In genomic region chr3:197331131-197331530, GRCh38 we compare ENCODE assay signal across 13 cellular contexts. TPM values are rescaled to one million over a fixed set of nuclear protein-coding genes. Genes with fewer than 3 reads are reported as not detected.
A peak's percentile ranks its signal among the peaks of the same experiment; 100 is the strongest.
DNase-seq lines count a peak whose midpoint lies in the region; ATAC-seq, FAIRE-seq and TF ChIP-seq lines count a peak whose summit lies in the region.
"Had no signal": no experiment of that assay in that cellular context is flagged by ENCODE, and none has a peak within 500 bp of the region (broad histone marks: within the 10 kb centered on the region; RNA-seq: fewer than 3 reads in every experiment).

No MANE protein-coding gene starts in this region.

- DNase-seq in HT-29 (ENCODE audit: low spot score) (peak; percentile 7), WTC11 (ENCODE audit: low spot score) (no peak), keratinocyte (ENCODE audit: low read depth, low spot score) (no peak), testis (no peak), natural killer cell (no peak), HAP-1 (ENCODE audit: low spot score in 2 of 2) (no peak)
- no peak for DNase-seq in activated CD4-positive, alpha-beta memory T cell treated with anti-CD3 and anti-CD28 coated beads for 36 hours
- DNase-seq: activated T-cell treated with anti-CD3 and anti-CD28 coated beads, Interleukin-2, amount 50 U/mL, for 24 hours; NCI-H1417; NCI-H774; nephron progenitor cell had no signal

- peaks cover 13% of the 10 kb centered on the region; the same call in 1 of the 2 replicates for H3K27me3 ChIP-seq in DOHH2 (ENCODE audit: control insufficient read depth, low read length)
- no peaks in the 10 kb centered on the region for H3K27me3 ChIP-seq in keratinocyte (ENCODE audit: control insufficient read depth, extremely low read depth, insufficient read depth, low read length)
- H3K27me3 ChIP-seq in testis, result no peaks in the 10 kb centered on the region
- no peaks in the 10 kb centered on the region for H3K27me3 ChIP-seq in HAP-1 (ENCODE audit: low read depth)

- H3K27ac Mint-ChIP-seq in WTC11 (no peak overlapping the region), natural killer cell (no peak overlapping the region)
- H3K27ac Mint-ChIP-seq in activated CD4-positive, alpha-beta memory T cell treated with anti-CD3 and anti-CD28 coated beads for 36 hours, result no peak overlapping the region
- H3K27ac Mint-ChIP-seq: activated T-cell treated with anti-CD3 and anti-CD28 coated beads, Interleukin-2, amount 50 U/mL, for 24 hours; nephron progenitor cell had no signal

- H3K4me1 Mint-ChIP-seq in WTC11 (peaks cover 23% of the 10 kb centered on the region), natural killer cell (no peaks in the 10 kb centered on the region)
- peaks cover under 1% of the 10 kb centered on the region for H3K4me1 Mint-ChIP-seq in activated CD4-positive, alpha-beta memory T cell treated with anti-CD3 and anti-CD28 coated beads for 36 hours (ENCODE audit: low read depth)

- TF ChIP-seq POLR2A in testis (IDR thresholded peaks at IDR 0.05), result no peak

- H4K20me1 ChIP-seq in DOHH2 (ENCODE audit: control insufficient read depth, insufficient read depth, low read depth, low read length) (no peaks in the 10 kb centered on the region), keratinocyte (ENCODE audit: control insufficient read depth, extremely low read depth, insufficient read depth, low read length) (no peaks in the 10 kb centered on the region)

- H3K9ac ChIP-seq in keratinocyte (ENCODE audit: control insufficient read depth, extremely low read depth, insufficient read depth, low read length), result no peak overlapping the region

- POLR2A ChIA-PET in WTC11 (lab: Charles Lee), result no interaction called here
- POLR2A ChIA-PET in activated CD4-positive, alpha-beta memory T cell treated with anti-CD3 and anti-CD28 coated beads for 36 hours (lab: Charles Lee), result no interaction called here

- CTCF ChIA-PET in WTC11 (lab: Charles Lee), result interaction anchor here (0.6 to 1.5 kb wide), 6 partner anchors 32 to 171 kb away, joined by 3 to 4 read pairs (median 3); no protein-coding TSS in a partner anchor
- CTCF ChIA-PET in activated CD4-positive, alpha-beta memory T cell treated with anti-CD3 and anti-CD28 coated beads for 36 hours (lab: Charles Lee), result no interaction called here

- in situ Hi-C loops in HAP-1 (cut with MboI; ENCODE audit: low sequenced_read_pairs), result no loop called here

- TF ChIP-seq CTCF in DOHH2 (IDR thresholded peaks at IDR 0.05; ENCODE audit: low read depth, low read length, poor library complexity, severe bottlenecking) (peak; percentile 15), WTC11 (IDR thresholded peaks at IDR 0.05) (no peak), keratinocyte (optimal IDR thresholded peaks at IDR 0.05 in 1 of 3, IDR thresholded peaks at IDR 0.05 in 1 of 3, conservative IDR thresholded peaks at IDR 0.05 in 1 of 3; ENCODE audit: extremely low read depth in 1 of 3, insufficient read depth in 2 of 3, low read length in 3 of 3) (peak in 2 of 3 experiments; percentile 15 to 20), testis (IDR thresholded peaks at IDR 0.05) (no peak), natural killer cell (IDR thresholded peaks at IDR 0.05) (no peak)

- H3K36me3 ChIP-seq in DOHH2 (ENCODE audit: control insufficient read depth, low read length) (no peaks in the 10 kb centered on the region), keratinocyte (ENCODE audit: control insufficient read depth in 2 of 2, extremely low read depth in 1 of 2, insufficient read depth in 2 of 2, low read length in 2 of 2) (no peaks in the 10 kb centered on the region), testis (ENCODE audit: low read depth, missing control alignments) (no peaks in the 10 kb centered on the region), HAP-1 (replicated peaks) (no peaks in the 10 kb centered on the region)

- dilution Hi-C loops in keratinocyte (cut with MboI; ENCODE audit: extremely low pct_ligation_motif_present, low sequenced_read_pairs), result no loop called here

- WGBS in testis, 2 donors, result 80 to 84% methylated on average over 3 of the region's 3 CpGs

- H3K9me1 ChIP-seq in keratinocyte (ENCODE audit: control insufficient read depth, extremely low read depth, insufficient read depth, low read length), result no peaks in the 10 kb centered on the region

- H3K79me2 ChIP-seq in DOHH2 (ENCODE audit: control insufficient read depth, low read length), result no peaks in the 10 kb centered on the region
- H3K79me2 ChIP-seq in keratinocyte (ENCODE audit: control insufficient read depth, insufficient read depth, low read length), result no peaks in the 10 kb centered on the region

- H2AFZ ChIP-seq in keratinocyte (ENCODE audit: control insufficient read depth, low read length), result no peak overlapping the region

- H3K27me3 Mint-ChIP-seq in WTC11 (ENCODE audit: low read depth) (peaks cover 2% of the 10 kb centered on the region; the same call in 1 of the 2 replicates), natural killer cell (ENCODE audit: low read depth in 2 of 2) (peaks cover 19 to 46% of the 10 kb centered on the region in 2 donors)
- H3K27me3 Mint-ChIP-seq in activated CD4-positive, alpha-beta memory T cell treated with anti-CD3 and anti-CD28 coated beads for 36 hours, result peaks cover 20% of the 10 kb centered on the region

- ATAC-seq in WTC11, result peak; percentile 52; the same call in 1 of the 2 replicates
- no peak for ATAC-seq in natural killer cell

- FAIRE-seq in keratinocyte (lab: Jason Lieb, UNC), result no peak
- FAIRE-seq: astrocyte had no signal

- H3K9me3 Mint-ChIP-seq in WTC11, result no peaks in the 10 kb centered on the region
- no peaks in the 10 kb centered on the region for H3K9me3 Mint-ChIP-seq in natural killer cell
- no peaks in the 10 kb centered on the region for H3K9me3 Mint-ChIP-seq in activated CD4-positive, alpha-beta memory T cell treated with anti-CD3 and anti-CD28 coated beads for 36 hours
- H3K9me3 Mint-ChIP-seq: activated T-cell treated with anti-CD3 and anti-CD28 coated beads, Interleukin-2, amount 50 U/mL, for 24 hours; nephron progenitor cell had no signal

- H3K4me3 ChIP-seq in DOHH2 (ENCODE audit: low read length), result no peak overlapping the region
- no peak overlapping the region for H3K4me3 ChIP-seq in keratinocyte (ENCODE audit: control insufficient read depth in 2 of 3, extremely low read depth in 1 of 3, insufficient read depth in 2 of 3, low read depth in 1 of 3, low read length in 3 of 3)
- no peak overlapping the region for H3K4me3 ChIP-seq in testis
- H3K4me3 ChIP-seq in HAP-1, result no peak overlapping the region

- H3K27ac ChIP-seq in DOHH2 (ENCODE audit: low read depth, low read length) (no peak overlapping the region), keratinocyte (ENCODE audit: control insufficient read depth, insufficient read depth, low read length) (no peak overlapping the region), testis (no peak overlapping the region)

- no peak overlapping the region for H3K4me3 Mint-ChIP-seq in WTC11
- no peak overlapping the region for H3K4me3 Mint-ChIP-seq in natural killer cell
- no peak overlapping the region for H3K4me3 Mint-ChIP-seq in activated CD4-positive, alpha-beta memory T cell treated with anti-CD3 and anti-CD28 coated beads for 36 hours
- H3K4me3 Mint-ChIP-seq: activated T-cell treated with anti-CD3 and anti-CD28 coated beads, Interleukin-2, amount 50 U/mL, for 24 hours; nephron progenitor cell had no signal

- H3K4me1 ChIP-seq in DOHH2 (ENCODE audit: control insufficient read depth, low read length) (no peaks in the 10 kb centered on the region), keratinocyte (ENCODE audit: control insufficient read depth, extremely low read depth, insufficient read depth, low read length) (no peaks in the 10 kb centered on the region), testis (no peaks in the 10 kb centered on the region), HAP-1 (peaks cover 8% of the 10 kb centered on the region)

- no peaks in the 10 kb centered on the region for H3K9me3 ChIP-seq in DOHH2 (ENCODE audit: control insufficient read depth, insufficient read depth, low read length)
- no peaks in the 10 kb centered on the region for H3K9me3 ChIP-seq in keratinocyte (ENCODE audit: control insufficient read depth, low read depth, low read length)
- no peaks in the 10 kb centered on the region for H3K9me3 ChIP-seq in testis
- no peaks in the 10 kb centered on the region for H3K9me3 ChIP-seq in HAP-1

- H3K36me3 Mint-ChIP-seq in WTC11 (no peaks in the 10 kb centered on the region), natural killer cell (no peaks in the 10 kb centered on the region)
- no peaks in the 10 kb centered on the region for H3K36me3 Mint-ChIP-seq in activated CD4-positive, alpha-beta memory T cell treated with anti-CD3 and anti-CD28 coated beads for 36 hours

- H3F3A ChIP-seq in DOHH2 (ENCODE audit: control insufficient read depth, insufficient read depth), result no peaks in the 10 kb centered on the region

- H3K9me2 ChIP-seq in DOHH2 (replicated peaks; ENCODE audit: control insufficient read depth, low read length), result no peaks in the 10 kb centered on the region

- no peak overlapping the region for H3K4me2 ChIP-seq in DOHH2 (ENCODE audit: low read length)
- no peak overlapping the region for H3K4me2 ChIP-seq in keratinocyte (ENCODE audit: control insufficient read depth, extremely low read depth, insufficient read depth, low read depth, low read length)

- intact Hi-C loops in testis (cut with DNase I; ENCODE audit: low total_unique reads) (no loop called here), natural killer cell (cut with micrococcal nuclease) (no loop called here)
- intact Hi-C loops in activated CD4-positive, alpha-beta memory T cell treated with anti-CD3 and anti-CD28 coated beads for 36 hours (cut with micrococcal nuclease), result no loop called here

RNA-seq across cellular contexts. Expression of gene DLG1, which starts 32.7 kb away (rescaled TPM):
- 36.7 and 53.7 TPM in 2 replicates for total RNA-seq in HT-29 (2014; rRNA removed; shearing (Covaris generic))
- total RNA-seq in WTC11 (2021) (72.0 to 81.1 TPM (median 72.7 TPM) in 3 replicates), testis (10 to 100 TPM; 99.3 to 99.4 TPM), natural killer cell (10 to 100 TPM; 82.0 to 91.8 (median 89.0) TPM)
- polyA plus RNA-seq in keratinocyte (103 to 139 TPM (median 129 TPM) in 3 replicates), testis (ENCODE audit: insufficient read depth, low read depth, low replicate concordance) (37.4 TPM)
- 76.2 TPM for polyA plus RNA-seq in keratinocyte (2011; ENCODE audit: low read depth)
- polyA plus RNA-seq in keratinocyte (2011; cell fraction: cytosol; rRNA removed), result 71.7 and 167 TPM in 2 replicates
- 219 and 249 TPM in 2 replicates for polyA plus RNA-seq in keratinocyte (2011; cell fraction: nucleus; rRNA removed)
- 65.5 and 113 TPM in 2 replicates for polyA plus RNA-seq in keratinocyte (2012; ENCODE audit: low replicate concordance)
- polyA minus RNA-seq in keratinocyte, result 95.2 to 298 TPM (median 184 TPM) in 3 replicates
- 84.0 TPM for polyA minus RNA-seq in keratinocyte (2011; cell fraction: cytosol; rRNA and poly(A)+ RNA removed)
- 330 and 756 TPM in 2 replicates for polyA minus RNA-seq in keratinocyte (2011; cell fraction: nucleus; rRNA and poly(A)+ RNA removed)
- total RNA-seq in activated CD4-positive, alpha-beta memory T cell treated with anti-CD3 and anti-CD28 coated beads for 36 hours, result 10 to 100 TPM; 52.6 to 53.3 TPM

Comparison
In these comparisons a context has a peak if more than half of its experiments do, and no peak if none do; other contexts are left out.
1. CTCF ChIP-seq: peak in DOHH2 (single experiment) and keratinocyte (2 of 3); none in WTC11 (single experiment), testis (0 of 3) and natural killer cell (single experiment).